ENCODE assay signal across 8 cellular contexts in genomic region chr10:103966671-103967432, GRCh38. TPM values are rescaled to one million over a fixed set of nuclear protein-coding genes. Genes with fewer than 3 reads are reported as not detected.
DNase-seq lines count a peak whose midpoint lies in the region; ATAC-seq and TF ChIP-seq lines count a peak whose summit lies in the region.

Gene SLK (plus strand): TSS chr10:103967140. CDS start chr10:103967746, 606 bp downstream.

- no peaks in the 10 kb centered on the region; the same call in 1 of the 2 replicates for H3K36me3 ChIP-seq in DND-41 (ENCODE audit: insufficient read depth, low read length)
- no peaks in the 10 kb centered on the region for H3K36me3 ChIP-seq in neural cell (ENCODE audit: insufficient read depth, low read length)

- H3K79me2 ChIP-seq in DND-41 (ENCODE audit: insufficient read depth, low read length) = peaks cover 48% of the 10 kb centered on the region
- peaks cover 20% of the 10 kb centered on the region for H3K79me2 ChIP-seq in neural cell (replicated peaks; ENCODE audit: insufficient read depth, low read length)

- H3K4me3 ChIP-seq in DND-41 (ENCODE audit: low read depth in 1 of 2, low read length in 2 of 2) (peak within 1 kb of the TSS; percentile 44 to 67), neural cell (ENCODE audit: low read length) (peak within 1 kb of the TSS; percentile 90)
- H3K4me3 ChIP-seq in Jurkat, Clone E6-1 (ENCODE audit: low read length) = peak within 1 kb of the TSS; percentile 87

- peaks cover 20% of the 10 kb centered on the region for H4K20me1 ChIP-seq in DND-41 (ENCODE audit: insufficient read depth, low read length)
- H4K20me1 ChIP-seq in neural cell (ENCODE audit: insufficient read depth) = no peaks in the 10 kb centered on the region

- no peaks in the 10 kb centered on the region for H3K9me3 Mint-ChIP-seq in stimulated activated naive CD8-positive, alpha-beta T cell treated with anti-CD3 and anti-CD28 coated beads, Interleukin-15, amount 100 ng/mL, for 72 hours

- H2AFZ ChIP-seq in DND-41 (ENCODE audit: low read depth, low read length) = peak within 1 kb of the TSS; percentile 93
- H2AFZ ChIP-seq in neural cell (ENCODE audit: low read depth, low read length) = peak within 1 kb of the TSS; percentile 91

- peak; percentile 81 for DNase-seq in DND-41
- peak; percentile 61 for DNase-seq in Jurkat, Clone E6-1 (ENCODE audit: low read depth, low spot score)
- DNase-seq in SHP77 (lab: John Stamatoyannopoulos, UW) = peak; percentile 51 to 69
- peak; percentile 94 for DNase-seq in activated effector memory CD4-positive, alpha-beta T cell treated with anti-CD3 and anti-CD28 coated beads, Interleukin-2, amount 50 U/mL, for 16 hours
- peak; percentile 47 for DNase-seq in fibroblast of the conjunctiva (ENCODE audit: low read depth)
- peak; percentile 88 to 89 for DNase-seq in stimulated activated naive CD8-positive, alpha-beta T cell treated with anti-CD3 and anti-CD28 coated beads, Interleukin-15, amount 100 ng/mL, for 72 hours

- H3K27me3 ChIP-seq in DND-41 (ENCODE audit: insufficient read depth, low read length, poor library complexity) = no peaks in the 10 kb centered on the region
- no peaks in the 10 kb centered on the region for H3K27me3 ChIP-seq in neural cell (ENCODE audit: insufficient read depth, low read depth, low read length)

- no peaks in the 10 kb centered on the region for H3K9me2 ChIP-seq in neural cell (ENCODE audit: insufficient read depth, low read length)

- H3K27me3 Mint-ChIP-seq in stimulated activated naive CD8-positive, alpha-beta T cell treated with anti-CD3 and anti-CD28 coated beads, Interleukin-15, amount 100 ng/mL, for 72 hours = no peaks in the 10 kb centered on the region

- no peaks in the 10 kb centered on the region for H3F3A ChIP-seq in neural cell (ENCODE audit: insufficient read depth, low read length, poor library complexity, severe bottlenecking)

- H3K4me1 ChIP-seq in DND-41 (ENCODE audit: insufficient read depth, low read length) = peaks cover 43% of the 10 kb centered on the region

- no peaks in the 10 kb centered on the region for H3K9me3 ChIP-seq in DND-41 (ENCODE audit: insufficient read depth, low read length, severe bottlenecking)
- no peaks in the 10 kb centered on the region for H3K9me3 ChIP-seq in neural cell (ENCODE audit: low read length)

- H3K27ac ChIP-seq in DND-41 (ENCODE audit: low read length) = peak within 1 kb of the TSS; percentile 72
- peak within 1 kb of the TSS; percentile 57 for H3K27ac ChIP-seq in neural cell (ENCODE audit: low read length)

- TF ChIP-seq EP300 in neural cell (conservative IDR thresholded peaks at IDR 0.05; ENCODE audit: poor library complexity, severe bottlenecking) = peak; percentile 52

- TF ChIP-seq CTCF in DND-41 (IDR thresholded peaks at IDR 0.05; ENCODE audit: borderline replicate concordance, extremely low read depth, low read length, poor library complexity, severe bottlenecking) (no peak), neural cell (IDR thresholded peaks at IDR 0.05; ENCODE audit: poor library complexity, severe bottlenecking) (peak; percentile 38)

- H3K4me3 Mint-ChIP-seq in stimulated activated naive CD8-positive, alpha-beta T cell treated with anti-CD3 and anti-CD28 coated beads, Interleukin-15, amount 100 ng/mL, for 72 hours = peak within 1 kb of the TSS; percentile 98 to 99

- peak; percentile 38 for TF ChIP-seq RAD21 in neural cell (conservative IDR thresholded peaks at IDR 0.05)

- H3K27ac Mint-ChIP-seq in stimulated activated naive CD8-positive, alpha-beta T cell treated with anti-CD3 and anti-CD28 coated beads, Interleukin-15, amount 100 ng/mL, for 72 hours = peak within 1 kb of the TSS; percentile 98 to 99

- H3K9ac ChIP-seq in DND-41 (ENCODE audit: low read depth, low read length) (peak within 1 kb of the TSS; percentile 98), neural cell (ENCODE audit: low read length) (peak within 1 kb of the TSS; percentile 75)

- H3K4me2 ChIP-seq in DND-41 (ENCODE audit: insufficient read depth, low read length) (peak within 1 kb of the TSS; percentile 72), neural cell (ENCODE audit: low read length) (peak within 1 kb of the TSS; percentile 94)

- peaks cover 30% of the 10 kb centered on the region for H3K4me1 Mint-ChIP-seq in stimulated activated naive CD8-positive, alpha-beta T cell treated with anti-CD3 and anti-CD28 coated beads, Interleukin-15, amount 100 ng/mL, for 72 hours

- ATAC-seq in DND-41 (ENCODE audit: insufficient read depth, low read depth) (peak; percentile 78), GM21619 (IDR thresholded peaks at IDR 0.05; ENCODE audit: unreplicated experiment) (peak; percentile 78)
- peak; percentile 92 for ATAC-seq in stimulated activated naive CD8-positive, alpha-beta T cell treated with anti-CD3 and anti-CD28 coated beads, Interleukin-15, amount 100 ng/mL, for 72 hours

TF ChIP-seq in neural cell, 6 proteins besides CTCF, POLR2A, EP300 and RAD21:
- peak; percentile 64 for TF ChIP-seq MXI1 (conservative IDR thresholded peaks at IDR 0.05; ENCODE audit: poor library complexity, severe bottlenecking)
- peak; percentile 52 for TF ChIP-seq SMC3 (conservative IDR thresholded peaks at IDR 0.05; ENCODE audit: poor library complexity)
- peak; percentile 84 for TF ChIP-seq POLR2AphosphoS5 (IDR thresholded peaks at IDR 0.05)
- TF ChIP-seq EZH2 (IDR thresholded peaks at IDR 0.05; ENCODE audit: borderline replicate concordance, insufficient read depth, low read length, poor library complexity, severe bottlenecking) = no peak
TF ChIP-seq in neural cell: peak in this region for 3.

RNA-seq across cellular contexts. Expression of gene SLK, which starts in this region (rescaled TPM):
- polyA plus RNA-seq in Jurkat, Clone E6-1 (2012; ENCODE audit: insufficient read depth, insufficient read length) = 16.3 TPM
- polyA plus RNA-seq in neural cell = 19.7 and 23.7 TPM in 2 replicates
- 58.9 TPM in 2 replicates for polyA minus RNA-seq in neural cell

Comparison
In these comparisons a context has a peak if more than half of its experiments do, and no peak if none do; other contexts are left out.
1. Peak in every context shown above with its lines: DNase-seq, ATAC-seq, H3K4me3 ChIP-seq and H3K27ac ChIP-seq.